34 cellular contexts compared by ENCODE assay signal in genomic region chr3:16605966-16606365, GRCh38. TPM values are rescaled to one million over a fixed set of nuclear protein-coding genes. Genes with fewer than 3 reads are reported as not detected.
"Had no signal": no experiment of that assay in that cellular context is flagged by ENCODE, and none has a peak within 500 bp of the region (broad histone marks: within the 10 kb centered on the region; RNA-seq: fewer than 3 reads in every experiment).

No MANE protein-coding gene starts in this region.

- DNase-seq: colonic mucosa; effector CD8-positive, alpha-beta T cell; endodermal cell; natural killer cell; stimulated activated CD4-positive, alpha-beta T cell treated with anti-CD3 and anti-CD28 coated beads, Interleukin-12 subunit alpha, Interleukin-12 subunit beta, amount 100 ng/mL, for 4 hours; stimulated activated CD4-positive, alpha-beta T cell treated with anti-CD3 and anti-CD28 coated beads, Interleukin-1b, Interleukin-23, amount 100 ng/mL, for 48 hours; stimulated activated CD4-positive, alpha-beta T cell treated with anti-CD3 and anti-CD28 coated beads, Interleukin-4, amount 100 ng/mL, for 1 hour; stimulated activated CD8-positive, alpha-beta memory T cell treated with anti-CD3 and anti-CD28 coated beads, Interleukin-4, amount 100 ng/mL, for 48 hours; stimulated activated naive CD4-positive, alpha-beta T cell; stimulated activated naive CD8-positive, alpha-beta T cell treated with anti-CD3 and anti-CD28 coated beads, Interleukin-15, amount 100 ng/mL, for 72 hours; thyroid gland had no signal

- H3K9me3 Mint-ChIP-seq: natural killer cell, neural crest cell, type B pancreatic cell had no signal

- H3K27ac ChIP-seq: colonic mucosa, esophagus muscularis mucosa, foreskin keratinocyte, gastroesophageal sphincter, heart left ventricle, hepatocyte, prostate gland, right atrium auricular region, suprapubic skin, thyroid gland had no signal

- H2AFZ ChIP-seq: hepatocyte had no signal

- H3K79me2 ChIP-seq: hepatocyte had no signal

- H3K4me3 ChIP-seq: colonic mucosa, esophagus muscularis mucosa, gastroesophageal sphincter, heart left ventricle, hepatocyte, prostate gland, right atrium auricular region, smooth muscle cell, suprapubic skin, thyroid gland had no signal

- H3K4me1 Mint-ChIP-seq: neural crest cell; stimulated activated naive CD8-positive, alpha-beta T cell treated with anti-CD3 and anti-CD28 coated beads, Interleukin-15, amount 100 ng/mL, for 72 hours had no signal

- H3K9me3 ChIP-seq: colonic mucosa, esophagus muscularis mucosa, gastroesophageal sphincter, heart left ventricle, prostate gland, right atrium auricular region, suprapubic skin, thyroid gland had no signal

- H3K4me2 ChIP-seq: hepatocyte, smooth muscle cell had no signal

- H3K4me3 Mint-ChIP-seq: dendritic cell treated with granulocyte-macrophage colony-stimulating factor and Interleukin-4, amounts not matched to agents 40 ng/mL and 50 ng/mL, for 4 days; endodermal cell; natural killer cell; neural crest cell; stimulated activated naive CD8-positive, alpha-beta T cell treated with anti-CD3 and anti-CD28 coated beads, Interleukin-15, amount 100 ng/mL, for 72 hours; type B pancreatic cell had no signal

- H3K4me1 ChIP-seq: colonic mucosa, foreskin keratinocyte, prostate gland, right atrium auricular region, thyroid gland had no signal

- H3K36me3 Mint-ChIP-seq: natural killer cell, type B pancreatic cell had no signal

- H3K27me3 ChIP-seq: colonic mucosa, esophagus muscularis mucosa, foreskin keratinocyte, gastroesophageal sphincter, heart left ventricle, hepatocyte, right atrium auricular region, suprapubic skin, thyroid gland had no signal

- H3K36me3 ChIP-seq: colonic mucosa, esophagus muscularis mucosa, gastroesophageal sphincter, heart left ventricle, prostate gland, right atrium auricular region, suprapubic skin, thyroid gland had no signal

- H3K27ac Mint-ChIP-seq: dendritic cell treated with granulocyte-macrophage colony-stimulating factor and Interleukin-4, amounts not matched to agents 40 ng/mL and 50 ng/mL, for 4 days; endodermal cell; natural killer cell; stimulated activated naive CD8-positive, alpha-beta T cell treated with anti-CD3 and anti-CD28 coated beads, Interleukin-15, amount 100 ng/mL, for 72 hours; type B pancreatic cell had no signal

- ATAC-seq: gastroesophageal sphincter, heart left ventricle, left lobe of liver, natural killer cell, sciatic nerve had no signal

RNA-seq across cellular contexts. Expression of gene DAZL, which starts 0.7 kb away (rescaled TPM):
- total RNA-seq: chondrocyte, colonic mucosa, endodermal cell, endothelial cell of umbilical vein, epithelial cell of proximal tubule, esophagus muscularis mucosa, fibroblast of lung, foreskin keratinocyte, gastroesophageal sphincter, heart left ventricle, kidney, left lobe of liver, liver, lung microvascular endothelial cell, natural killer cell, neural crest cell, osteocyte, right atrium auricular region, sciatic nerve, smooth muscle cell, urinary bladder had no signal
- polyA plus RNA-seq: endothelial cell of umbilical vein, foreskin keratinocyte, heart left ventricle, hepatocyte, liver, smooth muscle cell, urinary bladder had no signal
